26 cellular contexts compared by ENCODE assay signal in the genomic region with DNA sequence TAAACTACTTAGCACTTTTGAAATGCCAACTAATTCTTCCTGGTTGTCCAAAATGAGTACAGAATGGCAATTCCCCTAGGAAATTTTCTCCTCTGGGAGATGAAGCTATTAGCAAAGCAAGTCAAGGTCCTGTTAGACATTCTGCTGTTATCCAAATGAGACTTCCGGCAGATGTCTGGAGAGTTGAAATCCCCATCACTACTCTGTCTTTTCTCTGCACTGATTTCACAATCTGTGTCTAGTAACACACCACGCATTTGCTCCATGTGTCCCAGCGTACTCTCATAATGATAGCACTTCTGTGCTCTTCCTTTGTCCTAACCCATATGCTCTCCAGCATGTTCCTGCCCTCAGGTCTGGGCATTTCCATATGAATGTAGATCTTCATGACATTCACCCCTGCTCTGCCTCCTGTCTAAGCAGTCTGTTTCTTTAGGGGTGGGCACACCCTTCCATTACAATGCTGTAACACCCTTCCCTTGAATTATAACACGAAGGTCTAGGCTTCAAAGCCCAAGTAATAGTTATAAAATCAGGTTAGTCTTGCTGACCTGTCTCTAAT.
"Had no signal": no experiment of that assay in that cellular context is flagged by ENCODE, and none has a peak within 500 bp of the region (broad histone marks: within the 10 kb centered on the region; RNA-seq: fewer than 3 reads in every experiment).

No MANE protein-coding gene starts in this region.

- H3K4me3 Mint-ChIP-seq: activated B cell treated with CpG ODN at 0.5 μM for 24 hours; activated naive CD8-positive, alpha-beta T cell; activated T-cell treated with anti-CD3 and anti-CD28 coated beads, Interleukin-2, amount 50 U/mL, for 4 hours; central memory CD8-positive, alpha-beta T cell; naive thymus-derived CD4-positive, alpha-beta T cell; stimulated activated naive CD8-positive, alpha-beta T cell treated with anti-CD3 and anti-CD28 coated beads, Interleukin-15, amount 100 ng/mL, for 72 hours; T-helper 1 cell treated with Interleukin-12 subunit alpha and Interleukin-12 subunit beta and Interleukin-4 antibody, amounts not matched to agents 30 μg/mL and 1 μg/mL, for 36 hours had no signal

- H3K27ac ChIP-seq: adrenal gland, dorsolateral prefrontal cortex, esophagus squamous epithelium, lower lobe of right lung, ovary, prostate gland, suprapubic skin, tibial nerve had no signal

- H3K9me3 Mint-ChIP-seq: activated B cell treated with CpG ODN at 0.5 μM for 24 hours had no signal

- H3K9me3 ChIP-seq: adrenal gland, esophagus squamous epithelium, lower lobe of right lung, ovary, prostate gland, suprapubic skin, tibial nerve had no signal

- H3K27me3 Mint-ChIP-seq: activated B cell treated with CpG ODN at 0.5 μM for 24 hours; activated naive CD8-positive, alpha-beta T cell; central memory CD8-positive, alpha-beta T cell; naive thymus-derived CD4-positive, alpha-beta T cell; stimulated activated naive CD8-positive, alpha-beta T cell treated with anti-CD3 and anti-CD28 coated beads, Interleukin-15, amount 100 ng/mL, for 72 hours had no signal

- H3K36me3 Mint-ChIP-seq: activated naive CD8-positive, alpha-beta T cell; naive thymus-derived CD4-positive, alpha-beta T cell had no signal

- H3K4me1 Mint-ChIP-seq: activated B cell treated with CpG ODN at 0.5 μM for 24 hours; central memory CD8-positive, alpha-beta T cell; naive thymus-derived CD4-positive, alpha-beta T cell; stimulated activated naive CD8-positive, alpha-beta T cell treated with anti-CD3 and anti-CD28 coated beads, Interleukin-15, amount 100 ng/mL, for 72 hours had no signal

- FAIRE-seq: astrocyte, colon, keratinocyte had no signal

- H3K36me3 ChIP-seq: adrenal gland, esophagus squamous epithelium, lower lobe of right lung, ovary, prostate gland, suprapubic skin, tibial nerve had no signal

- H3K4me1 ChIP-seq: adrenal gland, esophagus squamous epithelium, lower lobe of right lung, prostate gland, suprapubic skin, tibial nerve had no signal

- H3K27ac Mint-ChIP-seq: activated B cell treated with CpG ODN at 0.5 μM for 24 hours; activated naive CD8-positive, alpha-beta T cell; activated T-helper 2 cell treated with anti-CD3 and anti-CD28 coated beads, Interferon-gamma antibody, Interleukin-2, Interleukin-4, amounts not matched to agents 10 μg/mL and 5 μg/mL and 100 μg/mL, durations not matched to agents 14 hours and 24 hours and 36 hours; naive thymus-derived CD4-positive, alpha-beta T cell; stimulated activated naive CD8-positive, alpha-beta T cell treated with anti-CD3 and anti-CD28 coated beads, Interleukin-15, amount 100 ng/mL, for 72 hours; T-helper 1 cell treated with Interleukin-12 subunit alpha and Interleukin-12 subunit beta and Interleukin-4 antibody, amounts not matched to agents 30 μg/mL and 1 μg/mL, for 36 hours had no signal

- H3K27me3 ChIP-seq: adrenal gland, esophagus squamous epithelium, ovary, suprapubic skin, tibial nerve had no signal

- H3K4me3 ChIP-seq: adrenal gland, dorsolateral prefrontal cortex, esophagus squamous epithelium, lower lobe of right lung, ovary, prostate gland, suprapubic skin, tibial nerve had no signal

- DNase-seq: activated B cell treated with CpG ODN at 0.5 μM for 24 hours; activated CD4-positive, alpha-beta T cell treated with anti-CD3 and anti-CD28 coated beads for 4 hours; activated CD4-positive, alpha-beta T cell treated with anti-CD3 and anti-CD28 coated beads, Interleukin-2, amount 50 U/mL, for 48 hours; activated CD8-positive, alpha-beta memory T cell treated with anti-CD3 and anti-CD28 coated beads, Interleukin-2, amount 50 U/mL, for 48 hours; activated naive CD4-positive, alpha-beta T cell; activated T-cell treated with anti-CD3 and anti-CD28 coated beads, Interleukin-2, amount 50 U/mL, for 4 hours; adrenal gland; dorsolateral prefrontal cortex; esophagus squamous epithelium; left colon; lower lobe of right lung; naive thymus-derived CD4-positive, alpha-beta T cell; ovary; stimulated activated CD4-positive, alpha-beta T cell treated with anti-CD3 and anti-CD28 coated beads, Interleukin-12 subunit alpha, Interleukin-12 subunit beta, amount 100 ng/mL, for 4 hours; stimulated activated naive CD8-positive, alpha-beta T cell treated with anti-CD3 and anti-CD28 coated beads, Interleukin-15, amount 100 ng/mL, for 72 hours; T1000 had no signal

- ATAC-seq: activated T-cell treated with anti-CD3 and anti-CD28 coated beads, Interleukin-2, amount 50 U/mL, for 4 hours; left colon; lower lobe of right lung; naive thymus-derived CD4-positive, alpha-beta T cell; stimulated activated naive CD8-positive, alpha-beta T cell treated with anti-CD3 and anti-CD28 coated beads, Interleukin-15, amount 100 ng/mL, for 72 hours had no signal
